Comparison of ENCODE assay signal across 9 cellular contexts in genomic region chr11:119624102-119624615, GRCh38.
DNase-seq lines count a peak whose midpoint lies in the region; ATAC-seq, FAIRE-seq and TF ChIP-seq lines count a peak whose summit lies in the region.
"Had no signal": no experiment of that assay in that cellular context is flagged by ENCODE, and none has a peak within 500 bp of the region (broad histone marks: within the 10 kb centered on the region; RNA-seq: fewer than 3 reads in every experiment).

No MANE protein-coding gene starts in this region.

- in situ Hi-C loops in Panc1 (cut with HindIII; ENCODE audit: low pct_unique_long_range_greater_than_20kb, low sequenced_read_pairs): no loop called here

- TF ChIP-seq POLR2A in H54 (IDR thresholded peaks at IDR 0.05; ENCODE audit: low read depth, low read length): no peak

- no peaks in the 10 kb centered on the region; the same call in none of the 2 replicates for H3K27me3 ChIP-seq in GM06990 (replicated peaks; ENCODE audit: control insufficient read depth, insufficient read depth, low read length)
- no peaks in the 10 kb centered on the region for H3K27me3 ChIP-seq in Panc1 (ENCODE audit: control insufficient read depth, insufficient read depth, low read length)
- no peaks in the 10 kb centered on the region for H3K27me3 ChIP-seq in effector memory CD4-positive, alpha-beta T cell (replicated peaks; ENCODE audit: control insufficient read depth, insufficient read depth, low read length, poor library complexity, severe bottlenecking)

- H3K4me3 ChIP-seq in GM06990 (replicated peaks; ENCODE audit: low read depth, low read length) (no peak overlapping the region), Panc1 (ENCODE audit: low read depth in 2 of 2, low read length in 2 of 2) (no peak overlapping the region)
- no peak overlapping the region for H3K4me3 ChIP-seq in effector memory CD4-positive, alpha-beta T cell (ENCODE audit: insufficient read depth, low read depth, low read length, poor library complexity, severe bottlenecking)

- no peaks in the 10 kb centered on the region for H3K9me3 ChIP-seq in Panc1 (ENCODE audit: control insufficient read depth, insufficient read depth, low read depth, low read length)
- no peaks in the 10 kb centered on the region for H3K9me3 ChIP-seq in effector memory CD4-positive, alpha-beta T cell (ENCODE audit: control insufficient read depth, low read length)

- H3K36me3 ChIP-seq in GM06990 (ENCODE audit: control insufficient read depth, insufficient read depth, low read length): no peaks in the 10 kb centered on the region
- no peaks in the 10 kb centered on the region for H3K36me3 ChIP-seq in Panc1 (ENCODE audit: control insufficient read depth, insufficient read depth, low read length)
- no peaks in the 10 kb centered on the region for H3K36me3 ChIP-seq in effector memory CD4-positive, alpha-beta T cell (ENCODE audit: control insufficient read depth, insufficient read depth, low read length)

- H3K27ac ChIP-seq in Panc1 (ENCODE audit: low read length): no peak overlapping the region
- H3K27ac ChIP-seq in effector memory CD4-positive, alpha-beta T cell (ENCODE audit: insufficient read depth, low read length, poor library complexity, severe bottlenecking): no peak overlapping the region

- DNase-seq in 8988T (peak; percentile 92), GM06990 (ENCODE audit: extremely low read depth, insufficient read length) (no peak), Panc1 (ENCODE audit: low read depth, low spot score) (no peak), glomerular visceral epithelial cell (ENCODE audit: extremely low spot score) (peak; percentile 3), NCI-H2171 treated with DMSO at 0.1 percent for 48 hours (lab: John Stamatoyannopoulos, UW) (no peak), NCI-H146 (lab: John Stamatoyannopoulos, UW) (no peak), H54 (ENCODE audit: insufficient read length, low spot score) (no peak)
- DNase-seq in effector memory CD4-positive, alpha-beta T cell: no peak
- DNase-seq: NCI-H748 treated with DMSO at 0.1 percent for 48 hours had no signal

- TF ChIP-seq CTCF in GM06990 (IDR thresholded peaks at IDR 0.05; ENCODE audit: insufficient read depth, low read length, poor library complexity, severe bottlenecking) (peak; percentile 85), Panc1 (IDR thresholded peaks at IDR 0.05) (peak; percentile 90)

- no peak for FAIRE-seq in H54 (lab: Jason Lieb, UNC)

- intact Hi-C loops in Panc1 (cut with micrococcal nuclease; ENCODE audit: unreplicated experiment): no loop called here

- H3K4me1 ChIP-seq in Panc1 (ENCODE audit: control insufficient read depth, insufficient read depth, low read length): no peaks in the 10 kb centered on the region
- H3K4me1 ChIP-seq in effector memory CD4-positive, alpha-beta T cell (ENCODE audit: control insufficient read depth, insufficient read depth, low read length, poor library complexity, severe bottlenecking): no peaks in the 10 kb centered on the region

- CTCF ChIA-PET in Panc1 (lab: Charles Lee): interaction anchor here (0.6 to 1.9 kb wide), 3 partner anchors 14 to 51 kb away, joined by 4 read pairs; no protein-coding TSS in a partner anchor

- ATAC-seq in Panc1: peak; percentile 29; the same call in 1 of the 2 replicates

- no TSS peak for BruUV-seq in Panc1 (replicated peaks; lab: Mats Ljungman, UMichigan)

- POLR2A ChIA-PET in Panc1 (lab: Charles Lee): no interaction called here

Comparison
In these comparisons a context has a peak if more than half of its experiments do, and no peak if none do; other contexts are left out.
1. DNase-seq: peak in 8988T (single experiment) and glomerular visceral epithelial cell (single experiment); none in GM06990 (single experiment), Panc1 (single experiment), effector memory CD4-positive, alpha-beta T cell (0 of 3), NCI-H2171 treated with DMSO at 0.1 percent for 48 hours (single experiment), NCI-H146 (single experiment) and H54 (single experiment).